In genomic region chr2:191800874-191801273, GRCh38 we compare ENCODE assay signal across 19 cellular contexts. TPM values are rescaled to one million over a fixed set of nuclear protein-coding genes. Genes with fewer than 3 reads are reported as not detected.
DNase-seq lines count a peak whose midpoint lies in the region; TF ChIP-seq lines count a peak whose summit lies in the region.
"Had no signal": no experiment of that assay in that cellular context is flagged by ENCODE, and none has a peak within 500 bp of the region (broad histone marks: within the 10 kb centered on the region; RNA-seq: fewer than 3 reads in every experiment).

No MANE protein-coding gene starts in this region.

- no peak overlapping the region for H3K27ac ChIP-seq in suprapubic skin
- H3K27ac ChIP-seq: SJSA1 had no signal

- no peak for TF ChIP-seq POLR2A in suprapubic skin (IDR thresholded peaks at IDR 0.05)

- H3K36me3 Mint-ChIP-seq in type B pancreatic cell, result no peaks in the 10 kb centered on the region
- H3K36me3 Mint-ChIP-seq: T-cell had no signal

- H3K9me3 Mint-ChIP-seq in type B pancreatic cell, result no peaks in the 10 kb centered on the region
- H3K9me3 Mint-ChIP-seq: T-cell had no signal

- no peaks in the 10 kb centered on the region for H3K36me3 ChIP-seq in suprapubic skin
- H3K36me3 ChIP-seq: SJSA1 had no signal

- TF ChIP-seq EP300 in suprapubic skin (IDR thresholded peaks at IDR 0.05), result no peak

- H3K4me3 Mint-ChIP-seq in type B pancreatic cell, result no peak overlapping the region
- H3K4me3 Mint-ChIP-seq: T-cell had no signal

- no peaks in the 10 kb centered on the region for H3K9me3 ChIP-seq in suprapubic skin
- H3K9me3 ChIP-seq: SJSA1 had no signal

- H3K4me1 Mint-ChIP-seq in type B pancreatic cell (ENCODE audit: unreplicated experiment), result peaks cover 8% of the 10 kb centered on the region
- H3K4me1 Mint-ChIP-seq: T-cell had no signal

- peak; percentile 13 for DNase-seq in EL
- DNase-seq in HCEC 1CT, result peak; percentile 7
- DNase-seq in choroid plexus epithelial cell (ENCODE audit: low read depth), result peak; percentile 39
- peak; percentile 25 for DNase-seq in iris pigment epithelial cell (ENCODE audit: low read depth)
- no peak for DNase-seq in suprapubic skin (ENCODE audit: low spot score in 2 of 2)
- DNase-seq in NCI-H345 (lab: John Stamatoyannopoulos, UW), result no peak
- DNase-seq in type B pancreatic cell (ENCODE audit: extremely low spot score, unreplicated experiment), result no peak
- DNase-seq: Calu3, DMS53, GF-D8, NCI-H1048, NCI-H1417 treated with DMSO at 0.1 percent for 48 hours, NCI-H1694 treated with DMSO at 0.1 percent for 48 hours, NCI-H526 treated with DMSO at 0.1 percent for 48 hours, Right ventricle myocardium superior, RPMI8226, T-cell had no signal

- H3K27me3 Mint-ChIP-seq in type B pancreatic cell, result no peaks in the 10 kb centered on the region

- H3K4me3 ChIP-seq in choroid plexus epithelial cell (ENCODE audit: low read depth, low read length), result no peak overlapping the region
- H3K4me3 ChIP-seq in suprapubic skin, result no peak overlapping the region
- H3K4me3 ChIP-seq: SJSA1 had no signal

- no peaks in the 10 kb centered on the region for H3K27me3 ChIP-seq in suprapubic skin
- H3K27me3 ChIP-seq: SJSA1 had no signal

- WGBS in suprapubic skin, result 100% methylated on average over 1 of the region's 1 CpG

- no peak overlapping the region for H3K27ac Mint-ChIP-seq in type B pancreatic cell
- H3K27ac Mint-ChIP-seq: T-cell had no signal

- H3K4me1 ChIP-seq in suprapubic skin, result no peaks in the 10 kb centered on the region
- H3K4me1 ChIP-seq: SJSA1 had no signal

- TF ChIP-seq CTCF in choroid plexus epithelial cell (conservative IDR thresholded peaks at IDR 0.05; ENCODE audit: low read depth, low read length) (no peak), suprapubic skin (IDR thresholded peaks at IDR 0.05) (no peak), type B pancreatic cell (conservative IDR thresholded peaks at IDR 0.05) (no peak)

RNA-seq across cellular contexts. Expression of gene CAVIN2, which starts 46.0 kb away (rescaled TPM):
- total RNA-seq in suprapubic skin, result 10 to 100 TPM in 1 of 4 donors, 1 to 10 TPM in 3; 3.8 to 12.9 (median 6.7) TPM
- total RNA-seq in type B pancreatic cell (ENCODE audit: low replicate concordance), result 2.9 and 3.4 TPM in 2 replicates
- total RNA-seq: Calu3, H1 had no signal

Comparison
In these comparisons a context has a peak if more than half of its experiments do, and no peak if none do; other contexts are left out.
1. DNase-seq: peak in EL (single experiment), HCEC 1CT (single experiment), choroid plexus epithelial cell (single experiment) and iris pigment epithelial cell (single experiment); none in suprapubic skin (0 of 2), NCI-H345 (single experiment) and type B pancreatic cell (single experiment).